In the genomic region with DNA sequence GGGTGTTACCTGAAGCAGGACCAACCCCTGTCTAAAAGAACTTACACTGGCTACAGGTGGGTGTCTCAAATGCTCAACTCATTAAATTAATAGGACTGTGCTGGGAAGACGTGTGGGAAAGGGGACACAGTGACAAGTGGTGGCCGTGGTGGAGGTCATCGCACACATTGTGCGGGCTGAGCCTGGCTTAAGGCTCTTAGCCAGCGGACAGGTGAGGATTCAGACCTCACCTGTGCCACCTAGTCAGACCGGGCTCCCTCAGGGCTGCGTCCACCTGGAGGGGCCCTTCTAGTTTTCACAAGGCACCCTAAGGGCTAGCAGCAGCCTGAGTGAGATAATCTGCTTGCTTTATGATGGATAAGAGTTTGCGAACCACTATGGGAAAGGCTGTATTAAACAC, we compare ENCODE assay signal across 17 cellular contexts.
DNase-seq lines count a peak whose midpoint lies in the region; ATAC-seq and TF ChIP-seq lines count a peak whose summit lies in the region.
"Had no signal": no experiment of that assay in that cellular context is flagged by ENCODE, and none has a peak within 500 bp of the region (broad histone marks: within the 10 kb centered on the region; RNA-seq: fewer than 3 reads in every experiment).

No MANE protein-coding gene starts in this region.

- no peaks in the 10 kb centered on the region for H3K4me1 ChIP-seq in H9 (ENCODE audit: insufficient read depth, low read length)
- no peaks in the 10 kb centered on the region for H3K4me1 ChIP-seq in mesenchymal stem cell (ENCODE audit: control insufficient read depth, insufficient read depth, low read depth, low read length)
- H3K4me1 ChIP-seq in CD8-positive, alpha-beta T cell (ENCODE audit: insufficient read depth, low read length) = no peaks in the 10 kb centered on the region
- H3K4me1 ChIP-seq in stomach = no peaks in the 10 kb centered on the region

- no peak overlapping the region for H3K9ac ChIP-seq in H9 (ENCODE audit: extremely low read depth, insufficient read length, low read length)
- H3K9ac ChIP-seq in mesenchymal stem cell (ENCODE audit: low read length) = no peak overlapping the region
- H3K9ac ChIP-seq: BLaER1 had no signal

- H2BK120ac ChIP-seq in H9 (ENCODE audit: low read depth, low read length, poor library complexity, severe bottlenecking) (no peak overlapping the region), mesenchymal stem cell (ENCODE audit: low read depth, low read length) (no peak overlapping the region)

- no peaks in the 10 kb centered on the region for H3K36me3 Mint-ChIP-seq in H9 (ENCODE audit: insufficient read depth in 1 of 3, low read depth in 3 of 3)
- H3K36me3 Mint-ChIP-seq in CD8-positive, alpha-beta T cell = peaks cover 33% of the 10 kb centered on the region
- H3K36me3 Mint-ChIP-seq: CD14-positive monocyte had no signal

- H2BK12ac ChIP-seq in H9 (ENCODE audit: insufficient read length, low read depth, low read length) (no peak overlapping the region), mesenchymal stem cell (ENCODE audit: low read length in 2 of 2) (no peak overlapping the region)

- DNase-seq in H9 = peak; percentile 16
- peak; percentile 30 for DNase-seq in ecto neural progenitor cell (ENCODE audit: low spot score)
- DNase-seq in mesenchymal stem cell = no peak
- peak; percentile 18 for DNase-seq in omental fat pad (ENCODE audit: low spot score)
- no peak for DNase-seq in CD8-positive, alpha-beta T cell
- DNase-seq in stomach = no peak
- DNase-seq in MV-4-11 (lab: John Stamatoyannopoulos, UW) = no peak
- DNase-seq in SKM-1 (lab: John Stamatoyannopoulos, UW; ENCODE audit: unreplicated experiment) = no peak
- DNase-seq: 8988T; Calu3; CD4-positive, alpha-beta memory T cell; DMS79 treated with DMSO at 0.1 percent for 48 hours; GF-D8; GOT3; H7 had no signal

- H3K14ac ChIP-seq in H9 (ENCODE audit: insufficient read depth, low read length) (no peak overlapping the region; the same call in 1 of the 2 replicates), mesenchymal stem cell (ENCODE audit: low read length in 2 of 2) (no peak overlapping the region)

- H3K79me1 ChIP-seq in H9 (ENCODE audit: insufficient read depth, low read depth, low read length, poor library complexity, severe bottlenecking) (no peaks in the 10 kb centered on the region), mesenchymal stem cell (replicated peaks; ENCODE audit: low read length, poor library complexity, severe bottlenecking) (no peaks in the 10 kb centered on the region)

- no peak overlapping the region for H3K4me3 ChIP-seq in mesenchymal stem cell (ENCODE audit: insufficient read depth in 1 of 2, low read depth in 1 of 2, low read length in 2 of 2)
- no peak overlapping the region for H3K4me3 ChIP-seq in CD8-positive, alpha-beta T cell (ENCODE audit: low read depth, low read length)
- H3K4me3 ChIP-seq in stomach = no peak overlapping the region
- H3K4me3 ChIP-seq: BLaER1 had no signal

- no peaks in the 10 kb centered on the region for H3K9me3 ChIP-seq in H9 (ENCODE audit: control insufficient read depth, low read depth, low read length)
- H3K9me3 ChIP-seq in mesenchymal stem cell (ENCODE audit: control insufficient read depth, low read length) = no peaks in the 10 kb centered on the region
- H3K9me3 ChIP-seq in CD8-positive, alpha-beta T cell (ENCODE audit: low read length) = no peaks in the 10 kb centered on the region
- H3K9me3 ChIP-seq in stomach = no peaks in the 10 kb centered on the region
- H3K9me3 ChIP-seq: BLaER1 had no signal

- H3K4ac ChIP-seq in H9 (ENCODE audit: low read depth, low read length) (no peak overlapping the region), mesenchymal stem cell (ENCODE audit: low read depth in 1 of 2, low read length in 2 of 2) (no peak overlapping the region)

- peaks cover 3 to 76% of the 10 kb centered on the region in 2 experiments for H3K36me3 ChIP-seq in mesenchymal stem cell (ENCODE audit: control insufficient read depth in 1 of 2, insufficient read depth in 2 of 2, low read depth in 1 of 2, low read length in 2 of 2)
- H3K36me3 ChIP-seq in CD8-positive, alpha-beta T cell (ENCODE audit: insufficient read depth, low read length) = no peaks in the 10 kb centered on the region
- peaks cover 8 to 96% (median 58%) of the 10 kb centered on the region in 4 donors for H3K36me3 ChIP-seq in stomach
- H3K36me3 ChIP-seq: BLaER1 had no signal

- no peak for TF ChIP-seq POLR2A in stomach (IDR thresholded peaks at IDR 0.05)

- no peaks in the 10 kb centered on the region for H3K9me3 Mint-ChIP-seq in H9
- no peaks in the 10 kb centered on the region for H3K9me3 Mint-ChIP-seq in CD8-positive, alpha-beta T cell
- H3K9me3 Mint-ChIP-seq: CD14-positive monocyte; CD4-positive, alpha-beta memory T cell had no signal

- H2BK20ac ChIP-seq in H9 (ENCODE audit: low read depth, low read length, poor library complexity, severe bottlenecking) = no peak overlapping the region

- H3K18ac ChIP-seq in H9 (ENCODE audit: insufficient read length, low read depth, low read length) (no peak overlapping the region), mesenchymal stem cell (ENCODE audit: low read depth in 1 of 2, low read length in 2 of 2) (no peak overlapping the region)

- H2AFZ ChIP-seq in H9 (ENCODE audit: low read length) (no peak overlapping the region), mesenchymal stem cell (ENCODE audit: low read depth, low read length) (no peak overlapping the region)

- H2AK5ac ChIP-seq in H9 (ENCODE audit: insufficient read length, low read length) (no peak overlapping the region), mesenchymal stem cell (ENCODE audit: low read length, severe bottlenecking) (no peak overlapping the region)

- H4K91ac ChIP-seq in H9 (ENCODE audit: insufficient read length, low read depth, low read length) (no peak overlapping the region), mesenchymal stem cell (ENCODE audit: low read length) (peak overlapping the region; percentile 21)

- no peak overlapping the region for H3K27ac ChIP-seq in H9 (ENCODE audit: insufficient read length, low read depth, low read length)
- no peak overlapping the region for H3K27ac ChIP-seq in mesenchymal stem cell (ENCODE audit: low read length, poor library complexity, severe bottlenecking)
- H3K27ac ChIP-seq in CD8-positive, alpha-beta T cell (ENCODE audit: low read depth, low read length) = no peak overlapping the region
- H3K27ac ChIP-seq in stomach = no peak overlapping the region
- H3K27ac ChIP-seq: BLaER1 had no signal

- H2BK15ac ChIP-seq in H9 (ENCODE audit: low read depth, low read length) (no peak overlapping the region), mesenchymal stem cell (ENCODE audit: low read depth, poor library complexity, severe bottlenecking) (no peak overlapping the region)

- peaks cover 2 to 5% of the 10 kb centered on the region in 2 experiments; a peak in 1 of 4 replicates for H3K4me1 Mint-ChIP-seq in H9
- H3K4me1 Mint-ChIP-seq in CD8-positive, alpha-beta T cell (ENCODE audit: low read depth) = no peaks in the 10 kb centered on the region
- H3K4me1 Mint-ChIP-seq: CD4-positive, alpha-beta memory T cell had no signal

- no peaks in the 10 kb centered on the region for H3K79me2 ChIP-seq in H9 (ENCODE audit: insufficient read depth, low read length)

- intact Hi-C loops in CD8-positive, alpha-beta T cell (cut with DNase I, micrococcal nuclease) = no loop called here
- intact Hi-C loops in stomach (cut with DNase I; ENCODE audit: low total_unique reads) = no loop called here

- no peaks in the 10 kb centered on the region; the same call in 1 of the 2 replicates for H3K27me3 Mint-ChIP-seq in H9 (ENCODE audit: low read depth)
- no peaks in the 10 kb centered on the region for H3K27me3 Mint-ChIP-seq in CD8-positive, alpha-beta T cell (ENCODE audit: low read depth)
- H3K27me3 Mint-ChIP-seq: CD4-positive, alpha-beta memory T cell had no signal

- no peak for TF ChIP-seq EP300 in stomach (IDR thresholded peaks at IDR 0.05)

- H4K20me1 ChIP-seq in H9 (ENCODE audit: control insufficient read depth, insufficient read depth, insufficient read length) = no peaks in the 10 kb centered on the region
- H4K20me1 ChIP-seq: BLaER1 had no signal

- CTCF ChIA-PET in CD8-positive, alpha-beta T cell (lab: Charles Lee) = no interaction called here

- H2BK5ac ChIP-seq in H9 (ENCODE audit: insufficient read length, low read length) (no peak overlapping the region), mesenchymal stem cell (ENCODE audit: low read depth, low read length, poor library complexity, severe bottlenecking) (no peak overlapping the region)

- no peak overlapping the region for H3K4me3 Mint-ChIP-seq in H9
- no peak overlapping the region for H3K4me3 Mint-ChIP-seq in CD8-positive, alpha-beta T cell
- H3K4me3 Mint-ChIP-seq: CD14-positive monocyte; CD4-positive, alpha-beta memory T cell had no signal

- no peaks in the 10 kb centered on the region for H3K23me2 ChIP-seq in H9 (ENCODE audit: insufficient read length, low read depth, low read length, poor library complexity, severe bottlenecking)

- no peak overlapping the region for H3K27ac Mint-ChIP-seq in H9
- H3K27ac Mint-ChIP-seq in CD8-positive, alpha-beta T cell = no peak overlapping the region
- H3K27ac Mint-ChIP-seq: CD4-positive, alpha-beta memory T cell had no signal

- H3T11ph ChIP-seq in H9 (ENCODE audit: low read length) = no peak overlapping the region

- no peak overlapping the region for H3K23ac ChIP-seq in H9 (ENCODE audit: insufficient read length, low read depth, low read length)
- H3K23ac ChIP-seq in mesenchymal stem cell (ENCODE audit: low read length in 2 of 2) = no peak overlapping the region

- ATAC-seq in omental fat pad (ENCODE audit: low FRiP score) = no peak
- no peak for ATAC-seq in CD8-positive, alpha-beta T cell

- H3K27me3 ChIP-seq in H9 (ENCODE audit: insufficient read depth, low read length) (no peaks in the 10 kb centered on the region), mesenchymal stem cell (ENCODE audit: control insufficient read depth in 1 of 2, insufficient read depth in 1 of 2, low read length in 2 of 2) (peaks cover 0 to 10% of the 10 kb centered on the region in 2 experiments), stomach (no peaks in the 10 kb centered on the region)
- no peaks in the 10 kb centered on the region for H3K27me3 ChIP-seq in CD8-positive, alpha-beta T cell (ENCODE audit: insufficient read depth, low read length)
- H3K27me3 ChIP-seq: BLaER1 had no signal

- H4K8ac ChIP-seq in H9 (replicated peaks; ENCODE audit: insufficient read length, low read depth, low read length) (no peak overlapping the region), mesenchymal stem cell (ENCODE audit: low read length) (no peak overlapping the region)

- no peak overlapping the region for H3K4me2 ChIP-seq in H9 (ENCODE audit: insufficient read depth, insufficient read length, low read length)
- no peak overlapping the region for H3K4me2 ChIP-seq in mesenchymal stem cell (ENCODE audit: low read length, poor library complexity, severe bottlenecking)
- H3K4me2 ChIP-seq: BLaER1 had no signal

- no peak overlapping the region for H4K5ac ChIP-seq in H9 (ENCODE audit: insufficient read length, low read depth, low read length)

- TF ChIP-seq CTCF in H9 (conservative IDR thresholded peaks at IDR 0.05) = no peak
- no peak for TF ChIP-seq CTCF in omental fat pad (IDR thresholded peaks at IDR 0.05)
- TF ChIP-seq CTCF in CD8-positive, alpha-beta T cell (IDR thresholded peaks at IDR 0.05) = no peak
- no peak for TF ChIP-seq CTCF in stomach (IDR thresholded peaks at IDR 0.05)

- POLR2A ChIA-PET in CD8-positive, alpha-beta T cell (lab: Charles Lee) = no interaction called here

- no CpG with 5 or more reads among the region's 8 CpGs for WGBS in H9 (ENCODE audit: extremely low coverage, insufficient read length, low lambda C conversion rate)
- WGBS in mesenchymal stem cell = 93% methylated on average over 8 of the region's 8 CpGs
- WGBS in stomach, 5 donors = 89 to 95% (median 91%) methylated on average over 7 to 8 of the region's 8 CpGs

- H3K56ac ChIP-seq in H9 (ENCODE audit: insufficient read length, low read depth, low read length) = no peak overlapping the region

Comparison
In these comparisons a context has a peak if more than half of its experiments do, and no peak if none do; other contexts are left out.
1. DNase-seq: peak in H9 (single experiment), ecto neural progenitor cell (single experiment) and omental fat pad (single experiment); none in mesenchymal stem cell (single experiment), CD8-positive, alpha-beta T cell (0 of 7), stomach (single experiment), MV-4-11 (single experiment) and SKM-1 (single experiment).